In genomic region chr10:76422769-76423168, GRCh38 we compare ENCODE assay signal across 25 cellular contexts.
A peak's percentile ranks its signal among the peaks of the same experiment; 100 is the strongest.
DNase-seq lines count a peak whose midpoint lies in the region; ATAC-seq and TF ChIP-seq lines count a peak whose summit lies in the region.
"Had no signal": no experiment of that assay in that cellular context is flagged by ENCODE, and none has a peak within 500 bp of the region (broad histone marks: within the 10 kb centered on the region; RNA-seq: fewer than 3 reads in every experiment).

No MANE protein-coding gene starts in this region.

- H3K27me3 ChIP-seq in BJ (ENCODE audit: control insufficient read depth, insufficient read depth, low read length) (no peaks in the 10 kb centered on the region), SK-N-SH (ENCODE audit: insufficient read depth) (no peaks in the 10 kb centered on the region)
- H3K27me3 ChIP-seq: spleen, uterus had no signal

- ATAC-seq in GM18511 (IDR thresholded peaks at IDR 0.05; ENCODE audit: unreplicated experiment) = no peak
- ATAC-seq: activated CD4-positive, CD25-positive, alpha-beta regulatory T cell treated with anti-CD3 and anti-CD28 coated beads, Interleukin-2, amount 50 U/mL, for 24 hours; activated naive CD8-positive, alpha-beta T cell treated with anti-CD3 and anti-CD28 coated beads, Interleukin-2, amount 50 U/mL, for 24 hours; activated T-cell treated with anti-CD3 and anti-CD28 coated beads, Interleukin-2, amount 50 U/mL, for 72 hours; esophagus mucosa; left colon; right cardiac atrium had no signal

- H3K4me1 ChIP-seq in SK-N-SH (ENCODE audit: control insufficient read depth in 1 of 2, insufficient read depth in 2 of 2, low read depth in 1 of 2, low read length in 1 of 2) = no peaks in the 10 kb centered on the region
- H3K4me1 ChIP-seq: Caco-2, spleen, uterus had no signal

- H4K20me1 ChIP-seq in SK-N-SH (ENCODE audit: insufficient read depth) = no peaks in the 10 kb centered on the region

- CTCF ChIA-PET in BJ (lab: Yijun Ruan, JAX) (interaction anchor here (1.0 to 1.6 kb wide), 4 partner anchors 11 to 156 kb away, joined by 3 to 4 read pairs (median 3); no protein-coding TSS in a partner anchor), SK-N-SH (lab: Yijun Ruan, JAX) (interaction anchor here (0.7 kb wide), 1 partner anchor 64 kb away, joined by 3 read pairs; no protein-coding TSS in a partner anchor)

- H3K36me3 ChIP-seq in BJ (ENCODE audit: control insufficient read depth, insufficient read depth, low read length) (no peaks in the 10 kb centered on the region), SK-N-SH (replicated peaks in 1 of 2; ENCODE audit: control insufficient read depth in 1 of 2, insufficient read depth in 2 of 2, low read length in 1 of 2) (no peaks in the 10 kb centered on the region)
- H3K36me3 ChIP-seq: spleen, uterus had no signal

- H3K79me2 ChIP-seq in SK-N-SH (ENCODE audit: insufficient read depth) = no peaks in the 10 kb centered on the region

- H3K4me3 ChIP-seq in BJ (ENCODE audit: low read depth, low read length) (no peak overlapping the region), SK-N-SH (ENCODE audit: low read depth in 2 of 2, low read length in 1 of 2) (no peak overlapping the region), fibroblast of the aortic adventitia (ENCODE audit: low read depth, low read length) (no peak overlapping the region)
- H3K4me3 ChIP-seq: spleen, uterus had no signal

- no peaks in the 10 kb centered on the region for H3K9me2 ChIP-seq in SK-N-SH

- H3K9me3 ChIP-seq in SK-N-SH = no peaks in the 10 kb centered on the region
- H3K9me3 ChIP-seq: Caco-2, uterus had no signal

- no peak for TF ChIP-seq EP300 in SK-N-SH (IDR thresholded peaks at IDR 0.05; ENCODE audit: borderline replicate concordance in 1 of 2, low read depth in 1 of 2, low read length in 1 of 2)

- WGBS in SK-N-SH (ENCODE audit: low lambda C conversion rate) = 81% methylated on average over 4 of the region's 4 CpGs

- H3F3A ChIP-seq in SK-N-SH (replicated peaks; ENCODE audit: insufficient read depth) = no peaks in the 10 kb centered on the region

- DNase-seq in BJ (ENCODE audit: low read depth) = no peak
- no peak for DNase-seq in SK-N-SH
- peak; percentile 47 for DNase-seq in fibroblast of the aortic adventitia (ENCODE audit: low read depth)
- peak; percentile 33 for DNase-seq in renal cortical epithelial cell (ENCODE audit: low read depth)
- DNase-seq in middle frontal gyrus (ENCODE audit: extremely low spot score, low spot score) = no peak
- DNase-seq in NK-92 (lab: John Stamatoyannopoulos, UW; ENCODE audit: unreplicated experiment) = no peak
- DNase-seq: activated CD4-positive, alpha-beta memory T cell treated with anti-CD3 and anti-CD28 coated beads for 36 hours; activated naive CD4-positive, alpha-beta T cell; activated naive CD8-positive, alpha-beta T cell treated with anti-CD3 and anti-CD28 coated beads, Interleukin-2, amount 50 U/mL, for 24 hours; activated T-cell treated with anti-CD3 and anti-CD28 coated beads, Interleukin-2, amount 50 U/mL, for 72 hours; Caco-2; endodermal cell; HCEC 1CT; hippocampal formation; left colon; NCI-H2107; NCI-H345; posterior cingulate gyrus; right cardiac atrium; spleen; stimulated activated CD8-positive, alpha-beta memory T cell treated with anti-CD3 and anti-CD28 coated beads, Interleukin-4, amount 100 ng/mL, for 48 hours; uterus had no signal

- no peak overlapping the region for H3K9ac ChIP-seq in SK-N-SH

- POLR2A ChIA-PET in BJ (lab: Charles Lee) (no interaction called here), SK-N-SH (lab: Yijun Ruan, JAX) (interaction anchor here (0.9 kb wide), 1 partner anchor 11 kb away, joined by 3 read pairs; no protein-coding TSS in a partner anchor)

- peak; percentile 28; the same call in 1 of the 2 replicates for TF ChIP-seq CTCF in BJ (IDR thresholded peaks at IDR 0.05; ENCODE audit: insufficient read depth, low read depth, low read length)
- TF ChIP-seq CTCF in SK-N-SH (IDR thresholded peaks at IDR 0.05) = no peak; the same call in 1 of the 2 replicates
- peak; percentile 44 for TF ChIP-seq CTCF in fibroblast of the aortic adventitia (IDR thresholded peaks at IDR 0.05; ENCODE audit: insufficient read depth, low read length)

- peak; percentile 45 for TF ChIP-seq RAD21 in SK-N-SH (IDR thresholded peaks at IDR 0.05; ENCODE audit: low read length)

- H3K4me2 ChIP-seq in SK-N-SH = no peak overlapping the region

- peak overlapping the region in 1 of 2 experiments; percentile 9; a peak in 1 of 4 replicates for H3K27ac ChIP-seq in SK-N-SH (ENCODE audit: low read depth in 2 of 2, low read length in 1 of 2)
- H3K27ac ChIP-seq: spleen, uterus had no signal

- H2AFZ ChIP-seq in SK-N-SH (ENCODE audit: low read depth) = no peak overlapping the region

TF ChIP-seq in SK-N-SH, 30 proteins besides CTCF, POLR2A, EP300 and RAD21:
- TF ChIP-seq FOXM1 (IDR thresholded peaks at IDR 0.05; ENCODE audit: low read depth) = no peak
- peak; percentile 22; the same call in 1 of the 2 replicates for TF ChIP-seq SMC3 (IDR thresholded peaks at IDR 0.05; ENCODE audit: low read depth, low read length)

Comparison
In these comparisons a context has a peak if more than half of its experiments do, and no peak if none do; other contexts are left out.
1. DNase-seq: peak in fibroblast of the aortic adventitia (single experiment) and renal cortical epithelial cell (single experiment); none in BJ (single experiment), SK-N-SH (single experiment), middle frontal gyrus (single experiment) and NK-92 (single experiment).